20 cellular contexts compared by ENCODE assay signal in the genomic region with DNA sequence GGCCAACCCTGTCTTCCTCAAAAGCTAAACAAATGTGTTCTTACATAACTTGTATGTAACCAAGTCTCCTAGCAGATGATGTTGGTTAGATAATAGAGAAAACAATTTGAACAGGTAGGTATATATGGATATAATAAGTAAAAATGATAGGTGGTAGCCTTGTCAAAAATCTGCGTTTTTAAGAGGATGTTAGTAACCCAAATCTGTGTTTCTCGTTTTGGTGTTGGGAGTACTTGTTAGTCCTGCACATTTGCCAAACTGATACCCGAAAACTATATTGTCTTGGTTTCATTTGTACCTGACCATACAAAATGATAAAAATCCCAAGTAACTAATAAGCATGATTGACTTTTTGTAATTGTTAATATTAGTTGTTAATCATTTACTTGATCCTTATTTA. TPM values are rescaled to one million over a fixed set of nuclear protein-coding genes. Genes with fewer than 3 reads are reported as not detected.
A peak's percentile ranks its signal among the peaks of the same experiment; 100 is the strongest.
DNase-seq lines count a peak whose midpoint lies in the region; ATAC-seq, FAIRE-seq and TF ChIP-seq lines count a peak whose summit lies in the region.
"Had no signal": no experiment of that assay in that cellular context is flagged by ENCODE, and none has a peak within 500 bp of the region (broad histone marks: within the 10 kb centered on the region; RNA-seq: fewer than 3 reads in every experiment).

No MANE protein-coding gene starts in this region.

- FAIRE-seq in islet of Langerhans (lab: Jason Lieb, UNC): peak; percentile 41

- intact Hi-C loops in colonic mucosa (cut with DNase I): no loop called here
- intact Hi-C loops in uterus (cut with DNase I; ENCODE audit: low total_unique reads): no loop called here

- DNase-seq in activated naive CD4-positive, alpha-beta T cell treated with anti-CD3 and anti-CD28 coated beads, Interleukin-2, amount 50 U/mL, for 72 hours (ENCODE audit: low spot score in 2 of 2): no peak
- DNase-seq in type B pancreatic cell (ENCODE audit: extremely low spot score, unreplicated experiment) (no peak), RWPE1 (ENCODE audit: low spot score) (no peak), colonic mucosa (no peak), uterus (no peak)
- DNase-seq: DND-41, GF-D8, GOT3, Karpas-422, MM.1S, NCI-H187 treated with DMSO at 0.1 percent for 48 hours, NCI-H2171, NCI-H774, Right ventricle myocardium superior had no signal

- CTCF ChIA-PET in RWPE1 (lab: Yijun Ruan, JAX): no interaction called here

- no peak overlapping the region for H3K27ac ChIP-seq in RWPE1
- no peak overlapping the region for H3K27ac ChIP-seq in colonic mucosa
- no peak overlapping the region for H3K27ac ChIP-seq in uterus

- H3K4me1 Mint-ChIP-seq in activated naive CD4-positive, alpha-beta T cell treated with anti-CD3 and anti-CD28 coated beads, Interleukin-2, amount 50 U/mL, for 24 hours: peaks cover 82% of the 10 kb centered on the region
- H3K4me1 Mint-ChIP-seq in IgD-negative memory B cell (peaks cover 18 to 36% (median 25%) of the 10 kb centered on the region in 3 donors), type B pancreatic cell (ENCODE audit: unreplicated experiment) (no peaks in the 10 kb centered on the region)

- no peaks in the 10 kb centered on the region for H3K27me3 ChIP-seq in colonic mucosa
- H3K27me3 ChIP-seq in uterus: no peaks in the 10 kb centered on the region

- H3K4me1 ChIP-seq in colonic mucosa (no peaks in the 10 kb centered on the region), uterus (peaks cover 0 to 11% of the 10 kb centered on the region in 2 donors)

- H3K36me3 Mint-ChIP-seq in activated naive CD4-positive, alpha-beta T cell treated with anti-CD3 and anti-CD28 coated beads, Interleukin-2, amount 50 U/mL, for 24 hours: peaks cover 39% of the 10 kb centered on the region
- peaks cover 43 to 90% of the 10 kb centered on the region in 2 donors for H3K36me3 Mint-ChIP-seq in activated naive CD4-positive, alpha-beta T cell treated with anti-CD3 and anti-CD28 coated beads, Interleukin-2, amount 50 U/mL, for 72 hours
- H3K36me3 Mint-ChIP-seq in IgD-negative memory B cell: peaks cover 2% of the 10 kb centered on the region
- peaks cover 63% of the 10 kb centered on the region for H3K36me3 Mint-ChIP-seq in type B pancreatic cell

- ATAC-seq in activated naive CD4-positive, alpha-beta T cell treated with anti-CD3 and anti-CD28 coated beads, Interleukin-2, amount 50 U/mL, for 72 hours: no peak
- ATAC-seq: Panc1 had no signal

- POLR2A ChIA-PET in RWPE1 (lab: Yijun Ruan, JAX; ENCODE audit: low non-redundant PET): no interaction called here

- no peaks in the 10 kb centered on the region for H3K9me3 Mint-ChIP-seq in activated naive CD4-positive, alpha-beta T cell treated with anti-CD3 and anti-CD28 coated beads, Interleukin-2, amount 50 U/mL, for 24 hours
- no peaks in the 10 kb centered on the region for H3K9me3 Mint-ChIP-seq in activated naive CD4-positive, alpha-beta T cell treated with anti-CD3 and anti-CD28 coated beads, Interleukin-2, amount 50 U/mL, for 72 hours
- H3K9me3 Mint-ChIP-seq in IgD-negative memory B cell (no peaks in the 10 kb centered on the region), type B pancreatic cell (no peaks in the 10 kb centered on the region)

- no peaks in the 10 kb centered on the region for H3K27me3 Mint-ChIP-seq in activated naive CD4-positive, alpha-beta T cell treated with anti-CD3 and anti-CD28 coated beads, Interleukin-2, amount 50 U/mL, for 24 hours
- no peaks in the 10 kb centered on the region for H3K27me3 Mint-ChIP-seq in IgD-negative memory B cell
- no peaks in the 10 kb centered on the region for H3K27me3 Mint-ChIP-seq in type B pancreatic cell

- TF ChIP-seq CTCF in type B pancreatic cell (conservative IDR thresholded peaks at IDR 0.05): no peak
- TF ChIP-seq CTCF in RWPE1 (conservative IDR thresholded peaks at IDR 0.05; ENCODE audit: low read depth): no peak
- TF ChIP-seq CTCF in colonic mucosa (IDR thresholded peaks at IDR 0.05): no peak
- no peak for TF ChIP-seq CTCF in uterus (IDR thresholded peaks at IDR 0.05)

- H3K9me3 ChIP-seq in colonic mucosa (no peaks in the 10 kb centered on the region), uterus (no peaks in the 10 kb centered on the region)

- peaks cover 18% of the 10 kb centered on the region for H3K36me3 ChIP-seq in colonic mucosa
- peaks cover 0 to 2% of the 10 kb centered on the region in 2 donors for H3K36me3 ChIP-seq in uterus

- H3K27ac Mint-ChIP-seq in activated naive CD4-positive, alpha-beta T cell treated with anti-CD3 and anti-CD28 coated beads, Interleukin-2, amount 50 U/mL, for 24 hours: peak overlapping the region; percentile 84
- H3K27ac Mint-ChIP-seq in activated naive CD4-positive, alpha-beta T cell treated with anti-CD3 and anti-CD28 coated beads, Interleukin-2, amount 50 U/mL, for 72 hours: peak overlapping the region in 1 of 2 donors; percentile 77
- H3K27ac Mint-ChIP-seq in IgD-negative memory B cell (peak overlapping the region; percentile 78 to 100 (median 86)), type B pancreatic cell (peak overlapping the region; percentile 43)

- H3K4me3 ChIP-seq in colonic mucosa (no peak overlapping the region), uterus (no peak overlapping the region)

- TF ChIP-seq POLR2A in uterus (IDR thresholded peaks at IDR 0.05): no peak

- H3K4me3 Mint-ChIP-seq in activated naive CD4-positive, alpha-beta T cell treated with anti-CD3 and anti-CD28 coated beads, Interleukin-2, amount 50 U/mL, for 24 hours: no peak overlapping the region
- peak overlapping the region in 1 of 4 donors; percentile 25 for H3K4me3 Mint-ChIP-seq in IgD-negative memory B cell
- H3K4me3 Mint-ChIP-seq in type B pancreatic cell: peak overlapping the region; percentile 41

- no peak overlapping the region for H3K9ac ChIP-seq in colonic mucosa (ENCODE audit: low read depth in 2 of 2, low read length in 2 of 2)

RNA-seq across cellular contexts. Expression of a gene that starts 8.1 kb away (rescaled TPM):
- 100 to 1,000 TPM; 324 to 364 TPM for total RNA-seq in activated naive CD4-positive, alpha-beta T cell treated with anti-CD3 and anti-CD28 coated beads, Interleukin-2, amount 50 U/mL, for 72 hours
- 1,200 TPM for polyA plus RNA-seq in IgD-negative memory B cell
- 388 and 417 TPM in 2 replicates for total RNA-seq in type B pancreatic cell (ENCODE audit: low replicate concordance)
- total RNA-seq in colonic mucosa: 100 to 1,000 TPM; 198 to 206 TPM
- 100 to 1,000 TPM; 183 to 570 (median 403) TPM for total RNA-seq in uterus

RNA-seq across cellular contexts. Expression of a gene that starts 22.0 kb away (rescaled TPM):
- not detected for total RNA-seq in activated naive CD4-positive, alpha-beta T cell treated with anti-CD3 and anti-CD28 coated beads, Interleukin-2, amount 50 U/mL, for 72 hours
- polyA plus RNA-seq in IgD-negative memory B cell: not detected
- total RNA-seq in type B pancreatic cell (ENCODE audit: low replicate concordance) (not detected in 2 replicates), colonic mucosa (not detected), uterus (not detected)
- total RNA-seq: A673, NCI-H460, Right ventricle myocardium superior had no signal
